19 cellular contexts compared by ENCODE assay signal in genomic region chr12:16612647-16613046, GRCh38. TPM values are rescaled to one million over a fixed set of nuclear protein-coding genes. Genes with fewer than 3 reads are reported as not detected.
DNase-seq lines count a peak whose midpoint lies in the region; ATAC-seq, FAIRE-seq and TF ChIP-seq lines count a peak whose summit lies in the region.
"Had no signal": no experiment of that assay in that cellular context is flagged by ENCODE, and none has a peak within 500 bp of the region (broad histone marks: within the 10 kb centered on the region; RNA-seq: fewer than 3 reads in every experiment).

No MANE protein-coding gene starts in this region.

- ATAC-seq in IMR-90 (ENCODE audit: low read depth) (no peak), left lung (peak; percentile 22), thoracic aorta (ENCODE audit: insufficient number of reproducible peaks, low FRiP score, low read depth) (no peak), GM18511 (IDR thresholded peaks at IDR 0.05; ENCODE audit: unreplicated experiment) (no peak)
- ATAC-seq: activated naive CD4-positive, alpha-beta T cell treated with anti-CD3 and anti-CD28 coated beads, Interleukin-2, amount 50 U/mL, for 72 hours; activated T-cell treated with anti-CD3 and anti-CD28 coated beads, Interleukin-2, amount 50 U/mL, for 4 hours; left colon; sciatic nerve had no signal

- H3K4me2 ChIP-seq in IMR-90 (ENCODE audit: low read depth, low read length): peak overlapping the region; percentile 27; the same call in 1 of the 2 replicates

- H3K9me3 ChIP-seq in IMR-90 (ENCODE audit: control insufficient read depth, insufficient read depth, low read length) (no peaks in the 10 kb centered on the region), left lung (no peaks in the 10 kb centered on the region), thoracic aorta (no peaks in the 10 kb centered on the region)
- H3K9me3 ChIP-seq: BE2C had no signal

- H3K4ac ChIP-seq in IMR-90 (ENCODE audit: low read depth, low read length): no peak overlapping the region

- POLR2A ChIA-PET in IMR-90 (lab: Charles Lee; ENCODE audit: unreplicated experiment): no interaction called here

- no peak overlapping the region for H2AK9ac ChIP-seq in IMR-90 (replicated peaks; ENCODE audit: low read depth, low read length, poor library complexity)

- H3K36me3 Mint-ChIP-seq in activated CD4-positive, alpha-beta T cell treated with anti-CD3 and anti-CD28 coated beads, Interleukin-2, amount 10 ng/mL, durations not matched to agents 24 days and 14 days (ENCODE audit: low read depth): no peaks in the 10 kb centered on the region
- H3K36me3 Mint-ChIP-seq: IgD-negative memory B cell had no signal

- H3K4me1 ChIP-seq in IMR-90 (ENCODE audit: control insufficient read depth, insufficient read depth, low read length) (no peaks in the 10 kb centered on the region), left lung (no peaks in the 10 kb centered on the region), thoracic aorta (ENCODE audit: control insufficient read depth in 1 of 2, low read depth in 2 of 2) (peaks cover 0 to 31% of the 10 kb centered on the region in 2 donors)

- CTCF ChIA-PET in IMR-90 (lab: Yijun Ruan, JAX): no interaction called here

- no peak overlapping the region for H3K4me3 Mint-ChIP-seq in activated CD4-positive, alpha-beta T cell treated with anti-CD3 and anti-CD28 coated beads, Interleukin-2, amount 10 ng/mL, durations not matched to agents 24 days and 14 days
- H3K4me3 Mint-ChIP-seq: activated T-cell treated with anti-CD3 and anti-CD28 coated beads, Interleukin-2, amount 50 U/mL, for 4 hours; IgD-negative memory B cell had no signal

- H2AK5ac ChIP-seq in IMR-90 (ENCODE audit: low read depth, low read length): no peak overlapping the region

- dilution Hi-C loops in IMR-90 (cut with HindIII; ENCODE audit: low sequenced_read_pairs, unreplicated experiment): no loop called here

- peaks cover 3% of the 10 kb centered on the region for H3K4me1 Mint-ChIP-seq in activated CD4-positive, alpha-beta T cell treated with anti-CD3 and anti-CD28 coated beads, Interleukin-2, amount 10 ng/mL, durations not matched to agents 24 days and 14 days

- H2BK15ac ChIP-seq in IMR-90 (ENCODE audit: low read depth, low read length): no peak overlapping the region

- no peaks in the 10 kb centered on the region for H4K20me1 ChIP-seq in IMR-90 (ENCODE audit: insufficient read depth, low read length)

- no peak overlapping the region for H3K56ac ChIP-seq in IMR-90 (ENCODE audit: extremely low read depth, insufficient read depth, low read length)

- H3K18ac ChIP-seq in IMR-90 (ENCODE audit: low read depth, low read length): no peak overlapping the region

- H3K9me3 Mint-ChIP-seq in activated CD4-positive, alpha-beta T cell treated with anti-CD3 and anti-CD28 coated beads, Interleukin-2, amount 10 ng/mL, durations not matched to agents 24 days and 14 days: no peaks in the 10 kb centered on the region
- H3K9me3 Mint-ChIP-seq: activated T-cell treated with anti-CD3 and anti-CD28 coated beads, Interleukin-2, amount 50 U/mL, for 4 hours had no signal

- H2BK5ac ChIP-seq in IMR-90 (ENCODE audit: low read depth, low read length, poor library complexity, severe bottlenecking): no peak overlapping the region

- H4K8ac ChIP-seq in IMR-90 (ENCODE audit: low read depth in 2 of 2, low read length in 2 of 2): no peak overlapping the region

- H3K14ac ChIP-seq in IMR-90 (replicated peaks; ENCODE audit: low read depth, low read length): no peak overlapping the region

- H3K9me1 ChIP-seq in IMR-90 (ENCODE audit: insufficient read depth, low read length): no peaks in the 10 kb centered on the region

- no peak overlapping the region for H2BK120ac ChIP-seq in IMR-90 (ENCODE audit: low read depth, low read length)

- no peak overlapping the region for H3K9ac ChIP-seq in IMR-90 (ENCODE audit: low read depth, low read length)

- H3K27me3 Mint-ChIP-seq in activated CD4-positive, alpha-beta T cell treated with anti-CD3 and anti-CD28 coated beads, Interleukin-2, amount 10 ng/mL, durations not matched to agents 24 days and 14 days: peaks cover 20% of the 10 kb centered on the region

- no TSS peak for BruUV-seq in IMR-90 (replicated peaks; lab: Mats Ljungman, UMichigan)

- H4K5ac ChIP-seq in IMR-90 (ENCODE audit: low read depth, low read length): no peak overlapping the region

- DNase-seq in IMR-90: peak; percentile 20
- peak; percentile 39 to 76 for DNase-seq in cardiac fibroblast (ENCODE audit: low read depth in 2 of 2)
- no peak for DNase-seq in left lung
- no peak for DNase-seq in thoracic aorta (ENCODE audit: low spot score)
- DNase-seq in NCI-H1092 (lab: John Stamatoyannopoulos, UW): no peak
- DNase-seq in frontal cortex (ENCODE audit: low spot score in 2 of 2): no peak
- DNase-seq in activated CD4-positive, alpha-beta T cell treated with anti-CD3 and anti-CD28 coated beads, Interleukin-2, amount 10 ng/mL, durations not matched to agents 24 days and 14 days: no peak
- DNase-seq: activated CD4-positive, alpha-beta T cell treated with anti-CD3 and anti-CD28 coated beads, Interleukin-2, amount 50 U/mL, for 48 hours; activated T-cell treated with anti-CD3 and anti-CD28 coated beads, Interleukin-2, amount 50 U/mL, for 4 hours; BE2C; brain microvascular endothelial cell; Calu3; left colon; NK-92 treated with Interleukin-12 subunit alpha and Interleukin-12 subunit beta, amount 100 ng/mL, for 24 hours; occipital lobe had no signal

- no peak for TF ChIP-seq POLR2A in IMR-90 (IDR thresholded peaks at IDR 0.05; ENCODE audit: low read depth, low read length)

- no peak overlapping the region for H3K27ac Mint-ChIP-seq in activated CD4-positive, alpha-beta T cell treated with anti-CD3 and anti-CD28 coated beads, Interleukin-2, amount 10 ng/mL, durations not matched to agents 24 days and 14 days
- H3K27ac Mint-ChIP-seq: activated naive CD4-positive, alpha-beta T cell treated with anti-CD3 and anti-CD28 coated beads, Interleukin-2, amount 50 U/mL, for 72 hours; IgD-negative memory B cell had no signal

- H3K27me3 ChIP-seq in IMR-90 (ENCODE audit: control insufficient read depth, insufficient read depth, low read length) (peaks cover 14% of the 10 kb centered on the region), left lung (peaks cover 4 to 36% of the 10 kb centered on the region in 2 donors), thoracic aorta (replicated peaks; ENCODE audit: insufficient read depth) (no peaks in the 10 kb centered on the region)

- FAIRE-seq in frontal cortex (lab: Jason Lieb, UNC): no peak

- intact Hi-C loops in IMR-90 (cut with micrococcal nuclease): no loop called here
- intact Hi-C loops in left lung (cut with DNase I): no loop called here
- intact Hi-C loops in activated CD4-positive, alpha-beta T cell treated with anti-CD3 and anti-CD28 coated beads, Interleukin-2, amount 10 ng/mL, durations not matched to agents 24 days and 14 days (cut with micrococcal nuclease): no loop called here

- H3K36me3 ChIP-seq in IMR-90 (ENCODE audit: control insufficient read depth, insufficient read depth, low read length) (no peaks in the 10 kb centered on the region), left lung (no peaks in the 10 kb centered on the region), thoracic aorta (no peaks in the 10 kb centered on the region)
- H3K36me3 ChIP-seq: BE2C, brain microvascular endothelial cell had no signal

- H3K27ac ChIP-seq in IMR-90 (ENCODE audit: insufficient read depth, low read length) (no peak overlapping the region), left lung (peak overlapping the region; percentile 18 to 88), thoracic aorta (peak overlapping the region; percentile 85 to 88)
- H3K27ac ChIP-seq: brain microvascular endothelial cell had no signal

- H3K79me1 ChIP-seq in IMR-90 (ENCODE audit: low read depth in 1 of 2, low read length in 2 of 2): no peaks in the 10 kb centered on the region

- H4K91ac ChIP-seq in IMR-90 (ENCODE audit: insufficient read depth, low read depth, low read length): no peak overlapping the region

- in situ Hi-C loops in IMR-90 (cut with MboI; ENCODE audit: low sequenced_read_pairs): no loop called here

- H3K4me3 ChIP-seq in IMR-90 (ENCODE audit: insufficient read depth, low read depth, low read length): no peak overlapping the region
- no peak overlapping the region for H3K4me3 ChIP-seq in cardiac fibroblast (replicated peaks in 1 of 2; ENCODE audit: low read depth in 2 of 2, low read length in 2 of 2)
- H3K4me3 ChIP-seq in left lung: no peak overlapping the region
- peak overlapping the region; percentile 79 for H3K4me3 ChIP-seq in thoracic aorta

- TF ChIP-seq CTCF in IMR-90 (conservative IDR thresholded peaks at IDR 0.05; ENCODE audit: low read depth, low read length) (no peak), cardiac fibroblast (IDR thresholded peaks at IDR 0.05; ENCODE audit: low read depth, low read length) (no peak), left lung (IDR thresholded peaks at IDR 0.05) (no peak), thoracic aorta (IDR thresholded peaks at IDR 0.05) (no peak)

- no peak for TF ChIP-seq RAD21 in IMR-90 (IDR thresholded peaks at IDR 0.05; ENCODE audit: low read length)

- H2BK20ac ChIP-seq in IMR-90 (ENCODE audit: low read depth, low read length): no peak overlapping the region

- H2AFZ ChIP-seq in IMR-90 (replicated peaks; ENCODE audit: low read length, poor library complexity): no peak overlapping the region

- H3K23ac ChIP-seq in IMR-90 (ENCODE audit: low read depth, low read length): no peak overlapping the region

TF ChIP-seq in IMR-90, 13 proteins besides CTCF, POLR2A, EP300 and RAD21 (continues in another document):
- no peak for TF ChIP-seq ELK1 (IDR thresholded peaks at IDR 0.05; ENCODE audit: borderline replicate concordance, low read depth, low read length)

RNA-seq across cellular contexts. Expression of gene LMO3, which starts 6.7 kb away (rescaled TPM):
- 0.54 and 1.7 TPM in 2 replicates for total RNA-seq in IMR-90 (2012; rRNA removed)
- 0.49 and 0.84 TPM in 2 replicates for polyA plus RNA-seq in IMR-90 (2012; rRNA removed)
- polyA plus RNA-seq in IMR-90 (2012; cell fraction: cytosol; rRNA removed): 0.18 and 3.0 TPM in 2 replicates
- polyA plus RNA-seq in IMR-90 (2012; cell fraction: nucleus; rRNA removed; ENCODE audit: low replicate concordance): 0.32 and 0.63 TPM in 2 replicates
- 100 to 1,000 TPM; 172 to 228 TPM for total RNA-seq in left lung
- total RNA-seq in thoracic aorta: 10 to 100 TPM; 45.4 to 49.5 TPM
- 1,227 TPM for total RNA-seq in frontal cortex
- not detected in 2 replicates for total RNA-seq in activated CD4-positive, alpha-beta T cell treated with anti-CD3 and anti-CD28 coated beads, Interleukin-2, amount 10 ng/mL, durations not matched to agents 24 days and 14 days
- total RNA-seq: activated naive CD4-positive, alpha-beta T cell treated with anti-CD3 and anti-CD28 coated beads, Interleukin-2, amount 50 U/mL, for 72 hours; Calu3 had no signal
- polyA plus RNA-seq: IgD-negative memory B cell had no signal

Comparison
In these comparisons a context has a peak if more than half of its experiments do, and no peak if none do; other contexts are left out.
1. DNase-seq: peak in IMR-90 (single experiment) and cardiac fibroblast (2 of 2); none in left lung (0 of 2), thoracic aorta (single experiment), NCI-H1092 (single experiment), frontal cortex (0 of 2) and activated CD4-positive, alpha-beta T cell treated with anti-CD3 and anti-CD28 coated beads, Interleukin-2, amount 10 ng/mL, durations not matched to agents 24 days and 14 days (single experiment).
2. RNA of gene LMO3, which starts 6.7 kb away (total RNA-seq): 1,227 TPM in frontal cortex (single experiment), 172 to 228 TPM in left lung and 45.4 to 49.5 TPM in thoracic aorta; 0.54 to 1.7 TPM in IMR-90 and not detected in activated CD4-positive, alpha-beta T cell treated with anti-CD3 and anti-CD28 coated beads, Interleukin-2, amount 10 ng/mL, durations not matched to agents 24 days and 14 days; every median in the first group is over 10 times any median in the second.